10 cellular contexts compared by ENCODE assay signal in the genomic region with DNA sequence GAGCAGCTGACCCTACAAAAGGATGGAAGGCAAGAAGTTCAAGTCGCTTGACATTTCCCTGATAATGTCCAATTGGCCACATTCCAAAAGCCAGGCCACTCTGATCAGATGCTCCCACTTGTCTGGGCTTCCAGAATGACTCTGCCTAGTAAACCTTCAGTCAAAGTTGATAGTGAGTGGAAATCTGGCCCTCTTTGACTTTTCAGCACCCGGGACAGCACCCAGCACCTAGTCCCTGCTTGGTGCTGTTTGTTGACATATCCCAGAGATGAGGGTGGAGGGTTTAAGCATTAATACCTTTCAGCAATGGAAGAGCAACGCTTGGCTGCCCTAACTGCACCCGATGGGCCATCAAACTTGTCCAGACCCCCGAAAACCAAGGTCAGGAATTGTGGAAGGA.
DNase-seq lines count a peak whose midpoint lies in the region; ATAC-seq lines count a peak whose summit lies in the region.
"Had no signal": no experiment of that assay in that cellular context is flagged by ENCODE, and none has a peak within 500 bp of the region (broad histone marks: within the 10 kb centered on the region; RNA-seq: fewer than 3 reads in every experiment).

No MANE protein-coding gene starts in this region.

- peaks cover 2% of the 10 kb centered on the region for H3K27me3 Mint-ChIP-seq in activated CD4-positive, alpha-beta memory T cell treated with anti-CD3 and anti-CD28 coated beads, Interleukin-2, amount 10 ng/mL, durations not matched to agents 7 days and 5 days

- H3K27ac Mint-ChIP-seq in activated CD4-positive, alpha-beta memory T cell treated with anti-CD3 and anti-CD28 coated beads, Interleukin-2, amount 10 ng/mL, durations not matched to agents 7 days and 5 days, result no peak overlapping the region

- no peaks in the 10 kb centered on the region for H3K9me3 Mint-ChIP-seq in activated CD4-positive, alpha-beta memory T cell treated with anti-CD3 and anti-CD28 coated beads, Interleukin-2, amount 10 ng/mL, durations not matched to agents 7 days and 5 days

- no peak overlapping the region for H3K4me3 Mint-ChIP-seq in activated CD4-positive, alpha-beta memory T cell treated with anti-CD3 and anti-CD28 coated beads, Interleukin-2, amount 10 ng/mL, durations not matched to agents 7 days and 5 days

- CTCF ChIA-PET in activated CD4-positive, alpha-beta memory T cell treated with anti-CD3 and anti-CD28 coated beads, Interleukin-2, amount 10 ng/mL, durations not matched to agents 7 days and 5 days (lab: Charles Lee), result no interaction called here

- ATAC-seq in HG02678 (IDR thresholded peaks at IDR 0.05; ENCODE audit: unreplicated experiment) (no peak), HG02798 (IDR thresholded peaks at IDR 0.05; ENCODE audit: poor library complexity, unreplicated experiment) (no peak)

- POLR2A ChIA-PET in activated CD4-positive, alpha-beta memory T cell treated with anti-CD3 and anti-CD28 coated beads, Interleukin-2, amount 10 ng/mL, durations not matched to agents 7 days and 5 days (lab: Charles Lee), result no interaction called here

- no peaks in the 10 kb centered on the region for H3K4me1 Mint-ChIP-seq in activated CD4-positive, alpha-beta memory T cell treated with anti-CD3 and anti-CD28 coated beads, Interleukin-2, amount 10 ng/mL, durations not matched to agents 7 days and 5 days

- DNase-seq in Daoy (ENCODE audit: low read depth) (peak; percentile 59), HK-2 (ENCODE audit: unreplicated experiment) (peak; percentile 49), islet precursor cell (peak; percentile 84), DMS79 treated with DMSO at 0.1 percent for 48 hours (lab: John Stamatoyannopoulos, UW) (no peak), NCI-H2029 (lab: John Stamatoyannopoulos, UW) (no peak)
- DNase-seq in activated CD4-positive, alpha-beta memory T cell treated with anti-CD3 and anti-CD28 coated beads, Interleukin-2, amount 10 ng/mL, durations not matched to agents 7 days and 5 days, result peak; percentile 28
- DNase-seq: anterior cingulate cortex, NCI-H1092 had no signal

- H3K36me3 Mint-ChIP-seq in activated CD4-positive, alpha-beta memory T cell treated with anti-CD3 and anti-CD28 coated beads, Interleukin-2, amount 10 ng/mL, durations not matched to agents 7 days and 5 days (ENCODE audit: low read depth), result no peaks in the 10 kb centered on the region

Comparison
In these comparisons a context has a peak if more than half of its experiments do, and no peak if none do; other contexts are left out.
1. DNase-seq: peak in Daoy (single experiment), HK-2 (single experiment), activated CD4-positive, alpha-beta memory T cell treated with anti-CD3 and anti-CD28 coated beads, Interleukin-2, amount 10 ng/mL, durations not matched to agents 7 days and 5 days (single experiment) and islet precursor cell (single experiment); none in DMS79 treated with DMSO at 0.1 percent for 48 hours (single experiment) and NCI-H2029 (single experiment).